ENCODE assay signal across 8 cellular contexts in genomic region chr1:211606327-211606913, GRCh38. TPM values are rescaled to one million over a fixed set of nuclear protein-coding genes. Genes with fewer than 3 reads are reported as not detected.
DNase-seq lines count a peak whose midpoint lies in the region; ATAC-seq and TF ChIP-seq lines count a peak whose summit lies in the region.

No MANE protein-coding gene starts in this region.

- H3K9ac ChIP-seq in trophoblast cell (ENCODE audit: low read length): no peak overlapping the region

- H2BK12ac ChIP-seq in trophoblast cell (ENCODE audit: low read length): no peak overlapping the region

- H3K79me1 ChIP-seq in trophoblast cell (ENCODE audit: low read length): no peaks in the 10 kb centered on the region

- no peak overlapping the region for H3K4me2 ChIP-seq in trophoblast cell (ENCODE audit: low read length)

- no peak overlapping the region for H2AFZ ChIP-seq in trophoblast cell (ENCODE audit: insufficient read depth, low read length, poor library complexity)

- H3K27me3 ChIP-seq in trophoblast cell (ENCODE audit: insufficient read depth, low read length): no peaks in the 10 kb centered on the region
- H3K27me3 ChIP-seq in gastroesophageal sphincter: no peaks in the 10 kb centered on the region

- no CpG with 5 or more reads among the region's 8 CpGs for WGBS in trophoblast cell (ENCODE audit: extremely low coverage, insufficient coverage, insufficient read length)
- 77 to 87% methylated on average over 8 of the region's 8 CpGs for WGBS in gastroesophageal sphincter (ENCODE audit: low coverage in 1 of 2), 2 donors

- no peak overlapping the region for H2BK120ac ChIP-seq in trophoblast cell (ENCODE audit: insufficient read depth, low read length, poor library complexity)

- H3K4me3 ChIP-seq in trophoblast cell (ENCODE audit: low read depth, low read length): no peak overlapping the region
- H3K4me3 ChIP-seq in gastroesophageal sphincter: peak overlapping the region in 1 of 2 donors; percentile 10

- CTCF ChIA-PET in activated CD4-positive, alpha-beta memory T cell treated with anti-CD3 and anti-CD28 coated beads for 36 hours (lab: Charles Lee): interaction anchor here (1.0 to 1.4 kb wide), 2 partner anchors 10 to 27 kb away, joined by 3 to 5 read pairs; partner anchors contain the start of gene SLC30A1

- no peak overlapping the region for H4K8ac ChIP-seq in trophoblast cell (ENCODE audit: low read depth, low read length)

- H3K27ac ChIP-seq in trophoblast cell (ENCODE audit: low read depth, low read length): no peak overlapping the region
- H3K27ac ChIP-seq in gastroesophageal sphincter: peak overlapping the region in 1 of 4 donors; percentile 4

- H3K18ac ChIP-seq in trophoblast cell (ENCODE audit: low read length): no peak overlapping the region

- no peak for TF ChIP-seq EP300 in gastroesophageal sphincter (IDR thresholded peaks at IDR 0.05)

- H3K9me3 Mint-ChIP-seq in activated CD4-positive, alpha-beta memory T cell treated with anti-CD3 and anti-CD28 coated beads for 36 hours: no peaks in the 10 kb centered on the region

- no peak overlapping the region for H2BK5ac ChIP-seq in trophoblast cell (ENCODE audit: low read depth, low read length, poor library complexity)

- TF ChIP-seq POLR2A in gastroesophageal sphincter (IDR thresholded peaks at IDR 0.05): no peak

- peaks cover 0 to 2% of the 10 kb centered on the region in 2 experiments for H3K4me1 ChIP-seq in trophoblast cell (ENCODE audit: control insufficient read depth in 1 of 2, insufficient read depth in 2 of 2, low read length in 2 of 2)
- H3K4me1 ChIP-seq in gastroesophageal sphincter: peaks cover 0 to 23% (median 6%) of the 10 kb centered on the region in 3 donors

- peak; percentile 26 for DNase-seq in stimulated activated CD4-positive, alpha-beta T cell treated with anti-CD3 and anti-CD28 coated beads, Interleukin-15, amount 100 ng/mL, for 24 hours
- DNase-seq in stimulated activated CD4-positive, alpha-beta T cell treated with anti-CD3 and anti-CD28 coated beads, Interleukin-2, amount 100 ng/mL, for 48 hours: no peak
- DNase-seq in activated CD4-positive, alpha-beta memory T cell treated with anti-CD3 and anti-CD28 coated beads for 36 hours: peak; percentile 33
- DNase-seq in trophoblast cell (peak; percentile 48 to 75), NCI-H774 (lab: John Stamatoyannopoulos, UW) (no peak), AG08396 (ENCODE audit: low spot score) (no peak)

- H4K91ac ChIP-seq in trophoblast cell (ENCODE audit: low read depth, low read length): peak overlapping the region; percentile 4

- no peak for TF ChIP-seq CTCF in gastroesophageal sphincter (IDR thresholded peaks at IDR 0.05)

- H2AK5ac ChIP-seq in trophoblast cell (ENCODE audit: low read length): no peak overlapping the region

- peaks cover 3% of the 10 kb centered on the region for H3K27me3 Mint-ChIP-seq in activated CD4-positive, alpha-beta memory T cell treated with anti-CD3 and anti-CD28 coated beads for 36 hours

- no peak overlapping the region for H3K23ac ChIP-seq in trophoblast cell (ENCODE audit: low read length)

- no peaks in the 10 kb centered on the region for H3K79me2 ChIP-seq in trophoblast cell (ENCODE audit: control insufficient read depth, insufficient read depth, low read length, poor library complexity)

- peaks cover 1% of the 10 kb centered on the region for H3K9me3 ChIP-seq in trophoblast cell (ENCODE audit: insufficient read depth, low read depth, low read length)
- H3K9me3 ChIP-seq in gastroesophageal sphincter: no peaks in the 10 kb centered on the region

- H3K4me3 Mint-ChIP-seq in activated CD4-positive, alpha-beta memory T cell treated with anti-CD3 and anti-CD28 coated beads for 36 hours: peak overlapping the region; percentile 64

- peak overlapping the region; percentile 54 for H3K27ac Mint-ChIP-seq in activated CD4-positive, alpha-beta memory T cell treated with anti-CD3 and anti-CD28 coated beads for 36 hours

- no peaks in the 10 kb centered on the region for H3K36me3 Mint-ChIP-seq in activated CD4-positive, alpha-beta memory T cell treated with anti-CD3 and anti-CD28 coated beads for 36 hours

- POLR2A ChIA-PET in activated CD4-positive, alpha-beta memory T cell treated with anti-CD3 and anti-CD28 coated beads for 36 hours (lab: Charles Lee): no interaction called here

- no peak overlapping the region for H3K4ac ChIP-seq in trophoblast cell (ENCODE audit: low read depth, low read length)

- H3K36me3 ChIP-seq in trophoblast cell (ENCODE audit: control insufficient read depth in 1 of 2, insufficient read depth in 2 of 2, low read length in 2 of 2) (no peaks in the 10 kb centered on the region), gastroesophageal sphincter (no peaks in the 10 kb centered on the region)

- ATAC-seq in HG03066 (IDR thresholded peaks at IDR 0.05; ENCODE audit: low read depth, unreplicated experiment): peak; percentile 75
- ATAC-seq in gastroesophageal sphincter: no peak

- H3K4me1 Mint-ChIP-seq in activated CD4-positive, alpha-beta memory T cell treated with anti-CD3 and anti-CD28 coated beads for 36 hours (ENCODE audit: low read depth): peaks cover 9% of the 10 kb centered on the region

- intact Hi-C loops in activated CD4-positive, alpha-beta memory T cell treated with anti-CD3 and anti-CD28 coated beads for 36 hours (cut with micrococcal nuclease): no loop called here

- no peak overlapping the region for H3K14ac ChIP-seq in trophoblast cell (ENCODE audit: low read length)

- no peak overlapping the region for H4K12ac ChIP-seq in trophoblast cell (ENCODE audit: low read depth, low read length)

RNA-seq across cellular contexts. Expression of gene SLC30A1, which starts 27.5 kb away (rescaled TPM):
- 1 to 10 TPM; 3.5 to 3.9 TPM for total RNA-seq in activated CD4-positive, alpha-beta memory T cell treated with anti-CD3 and anti-CD28 coated beads for 36 hours
- polyA plus RNA-seq in trophoblast cell (2013): 33.1 and 36.2 TPM in 2 replicates
- total RNA-seq in gastroesophageal sphincter: 10 to 100 TPM; 10.1 to 17.3 (median 13.0) TPM

Comparison
In these comparisons a context has a peak if more than half of its experiments do, and no peak if none do; other contexts are left out.
1. DNase-seq: peak in stimulated activated CD4-positive, alpha-beta T cell treated with anti-CD3 and anti-CD28 coated beads, Interleukin-15, amount 100 ng/mL, for 24 hours (single experiment), activated CD4-positive, alpha-beta memory T cell treated with anti-CD3 and anti-CD28 coated beads for 36 hours (single experiment) and trophoblast cell (2 of 2); none in stimulated activated CD4-positive, alpha-beta T cell treated with anti-CD3 and anti-CD28 coated beads, Interleukin-2, amount 100 ng/mL, for 48 hours (0 of 2), NCI-H774 (single experiment) and AG08396 (single experiment).